In genomic region chr2:54568876-54569298, GRCh38 we compare ENCODE assay signal across 8 cellular contexts.
A peak's percentile ranks its signal among the peaks of the same experiment; 100 is the strongest.
DNase-seq lines count a peak whose midpoint lies in the region; ATAC-seq and TF ChIP-seq lines count a peak whose summit lies in the region.

No MANE protein-coding gene starts in this region.

- peak overlapping the region; percentile 63 for H3K4me2 ChIP-seq in hepatocyte

- TF ChIP-seq CTCF in CD14-positive monocyte (IDR thresholded peaks at IDR 0.05), result no peak
- TF ChIP-seq CTCF in hepatocyte (IDR thresholded peaks at IDR 0.05; ENCODE audit: poor library complexity), result no peak

- peaks cover 0 to 2% (median 0%) of the 10 kb centered on the region in 3 donors for H3K27me3 Mint-ChIP-seq in CD14-positive monocyte (ENCODE audit: low read depth in 3 of 3)

- peak overlapping the region; percentile 93 for H3K27ac ChIP-seq in KOPT-K1 (ENCODE audit: low read depth, low read length, poor library complexity, severe bottlenecking)
- H3K27ac ChIP-seq in hepatocyte, result peak overlapping the region; percentile 96

- peak overlapping the region in 4 of 7 donors; percentile 2 to 88 (median 38) for H3K27ac Mint-ChIP-seq in CD14-positive monocyte

- H3K9me3 Mint-ChIP-seq in CD14-positive monocyte, result peaks cover 0 to 2% (median 0%) of the 10 kb centered on the region in 7 donors

- H3K4me1 ChIP-seq in hepatocyte (ENCODE audit: insufficient read depth), result peaks cover 75% of the 10 kb centered on the region

- H3K36me3 Mint-ChIP-seq in CD14-positive monocyte, result peaks cover 4 to 12% of the 10 kb centered on the region in 2 donors

- no peak overlapping the region for H2AFZ ChIP-seq in hepatocyte

- no peaks in the 10 kb centered on the region for H3K9me3 ChIP-seq in KOPT-K1 (ENCODE audit: insufficient read depth, low read length, poor library complexity, severe bottlenecking)
- H3K9me3 ChIP-seq in hepatocyte (ENCODE audit: low read depth), result no peaks in the 10 kb centered on the region

- H3K79me2 ChIP-seq in hepatocyte, result peaks cover 76% of the 10 kb centered on the region

- 41% methylated on average over 5 of the region's 5 CpGs for WGBS in hepatocyte (ENCODE audit: low lambda C conversion rate, missing lambda C conversion rate)

- H3K36me3 ChIP-seq in KOPT-K1 (ENCODE audit: insufficient read depth, low read length), result peaks cover 17% of the 10 kb centered on the region
- no peaks in the 10 kb centered on the region for H3K36me3 ChIP-seq in hepatocyte (replicated peaks; ENCODE audit: insufficient read depth, low read depth)

- peak overlapping the region in 1 of 2 donors; percentile 56 for H3K4me3 Mint-ChIP-seq in CD14-positive monocyte

- H3K4me1 Mint-ChIP-seq in CD14-positive monocyte, result peaks cover 66% of the 10 kb centered on the region

- no peak overlapping the region for H3K4me3 ChIP-seq in hepatocyte

- no peaks in the 10 kb centered on the region for H3K27me3 ChIP-seq in hepatocyte

- peaks cover 35% of the 10 kb centered on the region for H4K20me1 ChIP-seq in hepatocyte (ENCODE audit: insufficient read depth, poor library complexity, severe bottlenecking)

- ATAC-seq in GM19397 (IDR thresholded peaks at IDR 0.05; ENCODE audit: unreplicated experiment), result peak; percentile 36
- ATAC-seq in left lobe of liver, result no peak

- H3K9me2 ChIP-seq in hepatocyte (replicated peaks; ENCODE audit: insufficient read depth), result no peaks in the 10 kb centered on the region

- DNase-seq in CD14-positive monocyte (ENCODE audit: low spot score), result no peak
- DNase-seq in hepatocyte (ENCODE audit: low spot score), result no peak
- DNase-seq in globus pallidus (ENCODE audit: low spot score), result no peak
- no peak for DNase-seq in NCI-H2171 (lab: John Stamatoyannopoulos, UW)
- no peak for DNase-seq in left lobe of liver (ENCODE audit: low spot score)
- no peak for DNase-seq in NCI-H2029 (lab: John Stamatoyannopoulos, UW)

- intact Hi-C loops in CD14-positive monocyte (cut with micrococcal nuclease), result no loop called here
